16 cellular contexts compared by ENCODE assay signal in the genomic region with DNA sequence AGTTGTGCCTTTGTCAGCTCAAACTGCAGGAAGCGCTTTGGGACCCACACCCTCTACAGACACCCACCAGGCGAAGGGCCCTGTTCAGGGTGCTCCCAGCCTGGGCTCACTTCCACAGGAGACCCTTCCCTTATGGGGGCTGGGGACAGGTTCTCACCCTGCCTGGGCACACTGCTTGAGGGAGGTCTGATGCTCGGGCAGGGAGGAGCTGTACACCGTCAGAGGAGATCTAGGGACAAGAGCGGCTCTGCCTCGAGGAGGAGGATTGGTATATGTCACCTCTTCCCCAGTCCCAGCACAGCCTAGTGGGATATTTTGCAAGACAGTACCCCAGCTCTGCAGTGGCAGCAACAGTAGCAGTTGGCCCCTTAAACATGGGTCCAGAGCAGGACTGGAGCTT. TPM values are rescaled to one million over a fixed set of nuclear protein-coding genes. Genes with fewer than 3 reads are reported as not detected.
DNase-seq lines count a peak whose midpoint lies in the region; ATAC-seq, FAIRE-seq and TF ChIP-seq lines count a peak whose summit lies in the region.
"Had no signal": no experiment of that assay in that cellular context is flagged by ENCODE, and none has a peak within 500 bp of the region (broad histone marks: within the 10 kb centered on the region; RNA-seq: fewer than 3 reads in every experiment).

No MANE protein-coding gene starts in this region.

- peaks cover 9% of the 10 kb centered on the region for H3K9me3 Mint-ChIP-seq in activated CD8-positive, alpha-beta T cell treated with anti-CD3 and anti-CD28 coated beads, Interleukin-2, amount 10 ng/mL, durations not matched to agents 7 days and 5 days (ENCODE audit: insufficient read depth)
- peaks cover 12% of the 10 kb centered on the region for H3K9me3 Mint-ChIP-seq in activated CD8-positive, alpha-beta T cell treated with anti-CD3 and anti-CD28 coated beads for 36 hours
- peaks cover 26% of the 10 kb centered on the region for H3K9me3 Mint-ChIP-seq in neural progenitor cell

- H3K4me3 ChIP-seq in H1 (ENCODE audit: extremely low read depth in 1 of 4, insufficient read depth in 2 of 4, low read depth in 3 of 4, low read length in 4 of 4) (no peak overlapping the region), neural progenitor cell (no peak overlapping the region), left ventricle myocardium inferior (no peak overlapping the region)
- H3K4me3 ChIP-seq: BLaER1, GM23248 had no signal

- no peak for TF ChIP-seq POLR2A in H1 (IDR thresholded peaks at IDR 0.05; ENCODE audit: control extremely low read depth in 1 of 2, low read depth in 2 of 2, low read length in 2 of 2)

- TF ChIP-seq CTCF in activated CD8-positive, alpha-beta T cell treated with anti-CD3 and anti-CD28 coated beads for 36 hours (IDR thresholded peaks at IDR 0.05), result no peak
- TF ChIP-seq CTCF in H1 (IDR thresholded peaks at IDR 0.05; ENCODE audit: control extremely low read depth in 1 of 3, insufficient read depth in 1 of 3, low read depth in 1 of 3, low read length in 3 of 3), result no peak
- TF ChIP-seq CTCF in neural progenitor cell (IDR thresholded peaks at IDR 0.05), result no peak
- no peak for TF ChIP-seq CTCF in left ventricle myocardium inferior (IDR thresholded peaks at IDR 0.05; ENCODE audit: borderline replicate concordance)

- no peaks in the 10 kb centered on the region for H3K23me2 ChIP-seq in H1 (ENCODE audit: low read depth, low read length)

- CTCF ChIA-PET in activated CD8-positive, alpha-beta T cell treated with anti-CD3 and anti-CD28 coated beads, Interleukin-2, amount 10 ng/mL, durations not matched to agents 7 days and 5 days (lab: Charles Lee), result interaction anchor here (1.1 kb wide), 1 partner anchor 20 kb away, joined by 5 read pairs; no protein-coding TSS in a partner anchor
- CTCF ChIA-PET in activated CD8-positive, alpha-beta T cell treated with anti-CD3 and anti-CD28 coated beads for 36 hours (lab: Charles Lee), result interaction anchor here (2.2 kb wide), 1 partner anchor 19 kb away, joined by 8 read pairs; no protein-coding TSS in a partner anchor
- CTCF ChIA-PET in H1 (lab: Charles Lee; ENCODE audit: partially characterized antibody), result interaction anchor here (0.8 to 1.4 kb wide), 3 partner anchors 9 to 19 kb away, joined by 3 to 5 read pairs (median 4); no protein-coding TSS in a partner anchor

- H3K56ac ChIP-seq in H1 (replicated peaks; ENCODE audit: insufficient read length, low read depth, low read length), result no peak overlapping the region

- no peak overlapping the region for H4K5ac ChIP-seq in H1 (ENCODE audit: insufficient read length, low read depth, low read length)

- peak overlapping the region; percentile 80; the same call in 1 of the 2 replicates for H4K8ac ChIP-seq in H1 (ENCODE audit: extremely low read depth, insufficient read depth, low read length)

- H3K36me3 ChIP-seq in H1 (ENCODE audit: control insufficient read depth in 2 of 4, insufficient read depth in 4 of 4, low read length in 3 of 4) (no peaks in the 10 kb centered on the region), neural progenitor cell (peaks cover 8% of the 10 kb centered on the region), left ventricle myocardium inferior (no peaks in the 10 kb centered on the region)
- H3K36me3 ChIP-seq: BLaER1 had no signal

- H3K36me3 Mint-ChIP-seq in activated CD8-positive, alpha-beta T cell treated with anti-CD3 and anti-CD28 coated beads, Interleukin-2, amount 10 ng/mL, durations not matched to agents 7 days and 5 days (ENCODE audit: low read depth), result peaks cover 8% of the 10 kb centered on the region
- H3K36me3 Mint-ChIP-seq in activated CD8-positive, alpha-beta T cell treated with anti-CD3 and anti-CD28 coated beads for 36 hours (ENCODE audit: low read depth), result no peaks in the 10 kb centered on the region
- peaks cover 8% of the 10 kb centered on the region for H3K36me3 Mint-ChIP-seq in neural progenitor cell

- H2BK120ac ChIP-seq in H1 (replicated peaks; ENCODE audit: low read depth, low read length), result no peak overlapping the region

- no peak for TF ChIP-seq RAD21 in H1 (IDR thresholded peaks at IDR 0.05 in 1 of 2, conservative IDR thresholded peaks at IDR 0.05 in 1 of 2; ENCODE audit: low read depth in 2 of 2, low read length in 2 of 2)

- no peak overlapping the region for H3K27ac ChIP-seq in H1 (ENCODE audit: low read depth, low read length)
- H3K27ac ChIP-seq in neural progenitor cell, result no peak overlapping the region
- no peak overlapping the region for H3K27ac ChIP-seq in left ventricle myocardium inferior (replicated peaks)
- H3K27ac ChIP-seq: BLaER1, GM23248 had no signal

- H4K91ac ChIP-seq in H1 (replicated peaks; ENCODE audit: insufficient read length, low read length), result no peak overlapping the region

- H2BK5ac ChIP-seq in H1 (ENCODE audit: low read depth, low read length), result no peak overlapping the region; the same call in 1 of the 2 replicates

- FAIRE-seq in H1 (lab: Jason Lieb, UNC), result no peak
- FAIRE-seq: HepG2, HTR-8/SVneo had no signal

- H3K4me3 Mint-ChIP-seq in activated CD8-positive, alpha-beta T cell treated with anti-CD3 and anti-CD28 coated beads, Interleukin-2, amount 10 ng/mL, durations not matched to agents 7 days and 5 days, result no peak overlapping the region
- no peak overlapping the region for H3K4me3 Mint-ChIP-seq in activated CD8-positive, alpha-beta T cell treated with anti-CD3 and anti-CD28 coated beads for 36 hours
- no peak overlapping the region for H3K4me3 Mint-ChIP-seq in neural progenitor cell
- H3K4me3 Mint-ChIP-seq: CD8-positive, alpha-beta memory T cell; H9 had no signal

- H3K9ac ChIP-seq in H1 (replicated peaks in 1 of 4; ENCODE audit: extremely low read depth in 1 of 4, low read depth in 3 of 4, low read length in 3 of 4) (no peak overlapping the region), neural progenitor cell (no peak overlapping the region)
- H3K9ac ChIP-seq: BLaER1, GM23248 had no signal

- H3K79me2 ChIP-seq in H1 (ENCODE audit: control insufficient read depth in 1 of 2, insufficient read depth in 2 of 2, low read length in 2 of 2) (no peaks in the 10 kb centered on the region), neural progenitor cell (ENCODE audit: low read depth) (no peaks in the 10 kb centered on the region)

- H3K27me3 ChIP-seq in H1 (replicated peaks in 1 of 4; ENCODE audit: control insufficient read depth in 3 of 4, extremely low read depth in 1 of 4, insufficient read depth in 3 of 4, low read length in 3 of 4) (no peaks in the 10 kb centered on the region), neural progenitor cell (no peaks in the 10 kb centered on the region), left ventricle myocardium inferior (ENCODE audit: low read depth) (peaks cover 8% of the 10 kb centered on the region)
- H3K27me3 ChIP-seq: BLaER1 had no signal

- intact Hi-C loops in activated CD8-positive, alpha-beta T cell treated with anti-CD3 and anti-CD28 coated beads for 36 hours (cut with micrococcal nuclease), result no loop called here
- intact Hi-C loops in left ventricle myocardium inferior (cut with micrococcal nuclease), result no loop called here

- DNase-seq in activated CD8-positive, alpha-beta T cell treated with anti-CD3 and anti-CD28 coated beads, Interleukin-2, amount 10 ng/mL, durations not matched to agents 7 days and 5 days, result peak; percentile 16
- no peak for DNase-seq in activated CD8-positive, alpha-beta T cell treated with anti-CD3 and anti-CD28 coated beads for 36 hours
- DNase-seq in H1 (ENCODE audit: low read depth in 1 of 2, low spot score in 2 of 2), result peak in 1 of 2 experiments; percentile 44
- DNase-seq in neural progenitor cell (ENCODE audit: low spot score), result no peak
- DNase-seq in left ventricle myocardium inferior, result no peak
- no peak for DNase-seq in SK-N-DZ (ENCODE audit: low spot score)
- no peak for DNase-seq in SW480 (ENCODE audit: low spot score)
- DNase-seq: AML-193; Caco-2; CD8-positive, alpha-beta memory T cell; GM23248; H9 had no signal

- peak overlapping the region; percentile 13 for H3K27ac Mint-ChIP-seq in activated CD8-positive, alpha-beta T cell treated with anti-CD3 and anti-CD28 coated beads, Interleukin-2, amount 10 ng/mL, durations not matched to agents 7 days and 5 days
- no peak overlapping the region for H3K27ac Mint-ChIP-seq in activated CD8-positive, alpha-beta T cell treated with anti-CD3 and anti-CD28 coated beads for 36 hours
- peak overlapping the region; percentile 50 for H3K27ac Mint-ChIP-seq in neural progenitor cell
- H3K27ac Mint-ChIP-seq: CD8-positive, alpha-beta memory T cell had no signal

- no peak overlapping the region for H3K18ac ChIP-seq in H1 (ENCODE audit: extremely low read depth, low read length)

- no peaks in the 10 kb centered on the region for H3K27me3 Mint-ChIP-seq in activated CD8-positive, alpha-beta T cell treated with anti-CD3 and anti-CD28 coated beads, Interleukin-2, amount 10 ng/mL, durations not matched to agents 7 days and 5 days (ENCODE audit: low read depth)
- no peaks in the 10 kb centered on the region for H3K27me3 Mint-ChIP-seq in activated CD8-positive, alpha-beta T cell treated with anti-CD3 and anti-CD28 coated beads for 36 hours
- H3K27me3 Mint-ChIP-seq in neural progenitor cell (ENCODE audit: insufficient read depth, low read depth), result peaks cover 8% of the 10 kb centered on the region

- no peak for TF ChIP-seq EP300 in H1 (IDR thresholded peaks at IDR 0.05; ENCODE audit: borderline replicate concordance in 1 of 2, low read depth in 2 of 2, low read length in 2 of 2)

- H2BK15ac ChIP-seq in H1 (ENCODE audit: low read length), result no peak overlapping the region

- H3K4me2 ChIP-seq in H1 (ENCODE audit: insufficient read depth in 1 of 2, low read depth in 2 of 2, low read length in 2 of 2) (no peak overlapping the region), neural progenitor cell (no peak overlapping the region)
- H3K4me2 ChIP-seq: BLaER1 had no signal

- no peaks in the 10 kb centered on the region for H4K20me1 ChIP-seq in H1 (replicated peaks in 1 of 2; ENCODE audit: control insufficient read depth in 1 of 2, insufficient read depth in 2 of 2, low read length in 2 of 2)
- no peaks in the 10 kb centered on the region for H4K20me1 ChIP-seq in neural progenitor cell (ENCODE audit: low read depth)
- H4K20me1 ChIP-seq: BLaER1 had no signal

- POLR2A ChIA-PET in activated CD8-positive, alpha-beta T cell treated with anti-CD3 and anti-CD28 coated beads, Interleukin-2, amount 10 ng/mL, durations not matched to agents 7 days and 5 days (lab: Charles Lee), result no interaction called here
- POLR2A ChIA-PET in activated CD8-positive, alpha-beta T cell treated with anti-CD3 and anti-CD28 coated beads for 36 hours (lab: Charles Lee), result interaction anchor here (1.1 kb wide), 1 partner anchor 12 kb away, joined by 3 read pairs; no protein-coding TSS in a partner anchor
- POLR2A ChIA-PET in H1 (lab: Charles Lee; ENCODE audit: partially characterized antibody), result interaction anchor here (0.6 kb wide), 1 partner anchor 492 kb away, joined by 3 read pairs; no protein-coding TSS in a partner anchor

- H3K23ac ChIP-seq in H1 (ENCODE audit: insufficient read length), result no peak overlapping the region

- no peak overlapping the region for H3K4ac ChIP-seq in H1 (replicated peaks; ENCODE audit: insufficient read length, low read depth, low read length)

- H2AFZ ChIP-seq in H1 (ENCODE audit: low read length), result peak overlapping the region; percentile 68; the same call in 1 of the 2 replicates
- H2AFZ ChIP-seq in neural progenitor cell (replicated peaks), result no peak overlapping the region
- H2AFZ ChIP-seq: GM23248 had no signal

- H2AK5ac ChIP-seq in H1 (ENCODE audit: low read depth, low read length), result no peak overlapping the region

- no peak overlapping the region for H2BK20ac ChIP-seq in H1 (ENCODE audit: low read length)

- H3F3A ChIP-seq in neural progenitor cell (ENCODE audit: low read depth), result no peaks in the 10 kb centered on the region

- ATAC-seq in activated CD8-positive, alpha-beta T cell treated with anti-CD3 and anti-CD28 coated beads, Interleukin-2, amount 10 ng/mL, durations not matched to agents 7 days and 5 days, result peak; percentile 28
- no peak for ATAC-seq in activated CD8-positive, alpha-beta T cell treated with anti-CD3 and anti-CD28 coated beads for 36 hours
- ATAC-seq: HepG2 had no signal

- 90% methylated on average over 6 of the region's 6 CpGs; no CpG with 5 or more reads in 1 of the 2 experiments for WGBS in H1 (ENCODE audit: extremely low coverage in 1 of 2, insufficient coverage in 1 of 2, insufficient read length in 1 of 2, insufficient replicate concordance in 2 of 2, low coverage in 1 of 2, low lambda C conversion rate in 2 of 2, missing lambda C conversion rate in 1 of 2), 2 experiments

- peaks cover 8% of the 10 kb centered on the region for H3K4me1 Mint-ChIP-seq in activated CD8-positive, alpha-beta T cell treated with anti-CD3 and anti-CD28 coated beads, Interleukin-2, amount 10 ng/mL, durations not matched to agents 7 days and 5 days (ENCODE audit: low read depth)
- peaks cover 4% of the 10 kb centered on the region for H3K4me1 Mint-ChIP-seq in activated CD8-positive, alpha-beta T cell treated with anti-CD3 and anti-CD28 coated beads for 36 hours (ENCODE audit: low read depth)
- peaks cover 27% of the 10 kb centered on the region for H3K4me1 Mint-ChIP-seq in neural progenitor cell

- no peaks in the 10 kb centered on the region for H3K9me3 ChIP-seq in H1 (ENCODE audit: insufficient read depth in 2 of 2, low read depth in 1 of 2, low read length in 1 of 2)
- H3K9me3 ChIP-seq in neural progenitor cell (ENCODE audit: low read depth), result peaks cover 7% of the 10 kb centered on the region
- H3K9me3 ChIP-seq in left ventricle myocardium inferior (replicated peaks), result peaks cover 14% of the 10 kb centered on the region
- H3K9me3 ChIP-seq: Caco-2 had no signal

- H3K4me1 ChIP-seq in H1 (replicated peaks in 1 of 4; ENCODE audit: control insufficient read depth in 3 of 4, insufficient read depth in 4 of 4, low read length in 3 of 4) (peaks cover 0 to 5% (median under 1%) of the 10 kb centered on the region in 4 experiments; a peak in 1 of 7 replicates), neural progenitor cell (no peaks in the 10 kb centered on the region), left ventricle myocardium inferior (no peaks in the 10 kb centered on the region)
- H3K4me1 ChIP-seq: BLaER1, Caco-2 had no signal

- no peaks in the 10 kb centered on the region for H3K79me1 ChIP-seq in H1 (ENCODE audit: low read depth, low read length)

- H3K14ac ChIP-seq in H1 (ENCODE audit: insufficient read length), result no peak overlapping the region

- no peak overlapping the region for H2BK12ac ChIP-seq in H1 (ENCODE audit: low read depth, low read length)

RNA-seq across cellular contexts. Expression of gene GJA10, which starts 26.9 kb away (rescaled TPM):
- not detected for total RNA-seq in activated CD8-positive, alpha-beta T cell treated with anti-CD3 and anti-CD28 coated beads, Interleukin-2, amount 10 ng/mL, durations not matched to agents 7 days and 5 days
- not detected for total RNA-seq in activated CD8-positive, alpha-beta T cell treated with anti-CD3 and anti-CD28 coated beads for 36 hours
- not detected in 2 replicates for total RNA-seq in H1 (2021; fragmentation: NEBNext Ultra II Directional; extraction: Animal tissue kit (Norgen Biotek cat#: 25700))
- 0.17 and 0.21 TPM in 2 replicates for polyA plus RNA-seq in H1 (2011; rRNA removed)
- polyA plus RNA-seq in H1 (2011; cell fraction: cytosol; rRNA removed), result 0.05 TPM
- 0.07 TPM for polyA plus RNA-seq in H1 (2011; cell fraction: nucleus; rRNA removed)
- 0.20 to 0.27 TPM (median 0.23 TPM) in 3 of 4 replicates, not detected in the other for polyA plus RNA-seq in H1 (2012, experiment 1 of 2)
- 0.14 TPM for polyA plus RNA-seq in H1 (2012, experiment 2 of 2)
- polyA plus RNA-seq in H1 (2013, experiment 1 of 2), result not detected
- polyA plus RNA-seq in H1 (2013, experiment 2 of 2), result 0.06 TPM
- 0.76 TPM in 1 of 2 replicates, not detected in the other for polyA minus RNA-seq in H1 (2011; rRNA and poly(A)+ RNA removed)
- not detected for polyA minus RNA-seq in H1 (2011; cell fraction: cytosol; rRNA and poly(A)+ RNA removed)
- 0.70 TPM for polyA minus RNA-seq in H1 (2011; cell fraction: nucleus; rRNA and poly(A)+ RNA removed)
- total RNA-seq in neural progenitor cell (ENCODE audit: low replicate concordance) (0.37 TPM in 1 of 2 replicates, not detected in the other), left ventricle myocardium inferior (not detected)
- 0.08 and 0.21 TPM in 2 replicates for polyA plus RNA-seq in SK-N-DZ (2014; cell fraction: cytosol; rRNA removed)
- 0.09 TPM in 1 of 2 replicates, not detected in the other for polyA plus RNA-seq in SK-N-DZ (2014; cell fraction: nucleus; rRNA removed)
- total RNA-seq: Caco-2; CD8-positive, alpha-beta memory T cell; Daoy; GM23248; H9; HepG2 had no signal
- polyA plus RNA-seq: CD8-positive, alpha-beta memory T cell; GM23248; HepG2 had no signal
